Comparison of ENCODE assay signal across 18 cellular contexts in genomic region chr19:50422397-50423278, GRCh38. TPM values are rescaled to one million over a fixed set of nuclear protein-coding genes. Genes with fewer than 3 reads are reported as not detected.
A peak's percentile ranks its signal among the peaks of the same experiment; 100 is the strongest.
DNase-seq lines count a peak whose midpoint lies in the region; ATAC-seq and TF ChIP-seq lines count a peak whose summit lies in the region.
"Had no signal": no experiment of that assay in that cellular context is flagged by ENCODE, and none has a peak within 500 bp of the region (broad histone marks: within the 10 kb centered on the region; RNA-seq: fewer than 3 reads in every experiment).

No MANE protein-coding gene starts in this region.

- H3K4me1 ChIP-seq in DOHH2 (ENCODE audit: control insufficient read depth, low read length) (peaks cover 69% of the 10 kb centered on the region), neuronal stem cell (ENCODE audit: control insufficient read depth in 2 of 2, insufficient read depth in 1 of 2, low read depth in 1 of 2, low read length in 2 of 2) (peaks cover 5 to 6% of the 10 kb centered on the region in 2 donors)
- H3K4me1 ChIP-seq: A549 had no signal

- H3K36me3 Mint-ChIP-seq in IgD-negative memory B cell, result peaks cover 18% of the 10 kb centered on the region
- peaks cover 74% of the 10 kb centered on the region for H3K36me3 Mint-ChIP-seq in activated B cell treated with CpG ODN at 0.5 μM for 24 hours (ENCODE audit: low read depth)
- H3K36me3 Mint-ChIP-seq in endothelial cell (ENCODE audit: low read depth, unreplicated experiment), result peaks cover 8% of the 10 kb centered on the region
- H3K36me3 Mint-ChIP-seq: CD8-positive, alpha-beta T cell had no signal

- WGBS in neuronal stem cell (ENCODE audit: extremely low coverage in 2 of 2, insufficient read length in 2 of 2, insufficient replicate concordance in 1 of 2), 2 donors, result no CpG with 5 or more reads among the region's 18 CpGs

- no peaks in the 10 kb centered on the region for H3K79me1 ChIP-seq in neuronal stem cell (ENCODE audit: low read depth, low read length)

- H3K9ac ChIP-seq in neuronal stem cell (ENCODE audit: low read depth, low read length, poor library complexity), result no peak overlapping the region

- H3K9me2 ChIP-seq in DOHH2 (replicated peaks; ENCODE audit: control insufficient read depth, low read length), result no peaks in the 10 kb centered on the region

- TF ChIP-seq CTCF in DOHH2 (IDR thresholded peaks at IDR 0.05; ENCODE audit: low read depth, low read length, poor library complexity, severe bottlenecking) (no peak), activated B cell treated with CpG ODN at 0.5 μM for 24 hours (IDR thresholded peaks at IDR 0.05) (no peak), endothelial cell (IDR thresholded peaks at IDR 0.05; ENCODE audit: unreplicated experiment) (no peak)

- H3K23ac ChIP-seq in neuronal stem cell (ENCODE audit: low read depth, low read length, poor library complexity), result no peak overlapping the region

- H3F3A ChIP-seq in DOHH2 (ENCODE audit: control insufficient read depth, insufficient read depth), result peaks cover 50% of the 10 kb centered on the region

- H3K27me3 ChIP-seq in DOHH2 (ENCODE audit: control insufficient read depth, low read length) (no peaks in the 10 kb centered on the region), neuronal stem cell (ENCODE audit: control insufficient read depth in 3 of 3, insufficient read depth in 3 of 3, low read depth in 1 of 3, low read length in 3 of 3) (peaks cover 2 to 20% (median 5%) of the 10 kb centered on the region in 3 experiments)

- no peak overlapping the region for H2BK12ac ChIP-seq in neuronal stem cell (ENCODE audit: low read length)

- no peaks in the 10 kb centered on the region for H3K9me3 Mint-ChIP-seq in IgD-negative memory B cell
- no peaks in the 10 kb centered on the region for H3K9me3 Mint-ChIP-seq in activated B cell treated with CpG ODN at 0.5 μM for 24 hours
- no peaks in the 10 kb centered on the region for H3K9me3 Mint-ChIP-seq in endothelial cell (ENCODE audit: unreplicated experiment)
- H3K9me3 Mint-ChIP-seq: CD8-positive, alpha-beta T cell had no signal

- peaks cover 63% of the 10 kb centered on the region for H3K79me2 ChIP-seq in DOHH2 (ENCODE audit: control insufficient read depth, low read length)

- no peak overlapping the region for H2AK5ac ChIP-seq in neuronal stem cell (ENCODE audit: low read depth, low read length)

- H3K36me3 ChIP-seq in DOHH2 (ENCODE audit: control insufficient read depth, low read length) (peaks cover 87% of the 10 kb centered on the region), neuronal stem cell (replicated peaks in 1 of 2; ENCODE audit: control insufficient read depth in 2 of 2, insufficient read depth in 2 of 2, low read length in 2 of 2) (no peaks in the 10 kb centered on the region)
- H3K36me3 ChIP-seq: Peyer's patch had no signal

- H3K9me3 ChIP-seq in DOHH2 (ENCODE audit: control insufficient read depth, insufficient read depth, low read length) (no peaks in the 10 kb centered on the region), neuronal stem cell (replicated peaks in 1 of 2; ENCODE audit: control insufficient read depth in 2 of 2, insufficient read depth in 1 of 2, low read depth in 1 of 2, low read length in 2 of 2) (peaks cover 0 to 2% of the 10 kb centered on the region in 2 donors)
- H3K9me3 ChIP-seq: A549, Peyer's patch had no signal

- intact Hi-C loops in activated B cell treated with CpG ODN at 0.5 μM for 24 hours (cut with micrococcal nuclease), result no loop called here

- H2AFZ ChIP-seq in neuronal stem cell (ENCODE audit: low read length), result no peak overlapping the region

- DNase-seq in activated B cell treated with CpG ODN at 0.5 μM for 24 hours (no peak), neuronal stem cell (ENCODE audit: low spot score) (no peak), endothelial cell (ENCODE audit: low spot score) (no peak)
- no peak for DNase-seq in activated CD4-positive, alpha-beta T cell treated with anti-CD3 and anti-CD28 coated beads, Interleukin-2, amount 50 U/mL, for 4 hours
- DNase-seq: HCEC 1CT, KBM-7, NCI-H1048, NCI-H2107, NCI-H446, NCI-H774, Right ventricle myocardium superior had no signal

- H4K20me1 ChIP-seq in DOHH2 (ENCODE audit: control insufficient read depth, insufficient read depth, low read depth, low read length), result peaks cover 18% of the 10 kb centered on the region; the same call in 1 of the 2 replicates

- peaks cover 17 to 28% (median 20%) of the 10 kb centered on the region in 3 donors for H3K4me1 Mint-ChIP-seq in IgD-negative memory B cell
- peaks cover 71% of the 10 kb centered on the region for H3K4me1 Mint-ChIP-seq in activated B cell treated with CpG ODN at 0.5 μM for 24 hours
- peaks cover 11% of the 10 kb centered on the region for H3K4me1 Mint-ChIP-seq in endothelial cell (ENCODE audit: unreplicated experiment)

- H3K4ac ChIP-seq in neuronal stem cell (ENCODE audit: low read length), result no peak overlapping the region

- POLR2A ChIA-PET in activated B cell treated with CpG ODN at 0.5 μM for 24 hours (lab: Charles Lee), result interaction anchor here (0.6 to 8.4 kb wide), 7 partner anchors 7 to 968 kb away, joined by 3 to 282 read pairs (median 6); partner anchors contain the start of genes C19orf84, MYBPC2 and POLD1

- H3K27ac Mint-ChIP-seq in IgD-negative memory B cell, result peak overlapping the region; percentile 82 to 95 (median 92)
- peak overlapping the region; percentile 97 for H3K27ac Mint-ChIP-seq in activated B cell treated with CpG ODN at 0.5 μM for 24 hours
- no peak overlapping the region for H3K27ac Mint-ChIP-seq in endothelial cell (ENCODE audit: unreplicated experiment)
- H3K27ac Mint-ChIP-seq: CD8-positive, alpha-beta T cell had no signal

- H2BK120ac ChIP-seq in neuronal stem cell (ENCODE audit: low read depth, low read length), result no peak overlapping the region

- H3K4me2 ChIP-seq in DOHH2 (ENCODE audit: low read length) (peak overlapping the region; percentile 97), neuronal stem cell (ENCODE audit: insufficient read depth, low read length, poor library complexity, severe bottlenecking) (no peak overlapping the region)
- H3K4me2 ChIP-seq: A549 had no signal

- H4K91ac ChIP-seq in neuronal stem cell (ENCODE audit: low read depth, low read length, poor library complexity), result no peak overlapping the region

- peak overlapping the region; percentile 99 to 100 (median 100) for H3K4me3 Mint-ChIP-seq in IgD-negative memory B cell
- H3K4me3 Mint-ChIP-seq in activated B cell treated with CpG ODN at 0.5 μM for 24 hours, result peak overlapping the region; percentile 95
- H3K4me3 Mint-ChIP-seq in endothelial cell (ENCODE audit: unreplicated experiment), result no peak overlapping the region
- H3K4me3 Mint-ChIP-seq: CD8-positive, alpha-beta T cell had no signal

- no peak overlapping the region for H2BK5ac ChIP-seq in neuronal stem cell (ENCODE audit: low read length)

- no peak overlapping the region for H3K14ac ChIP-seq in neuronal stem cell (ENCODE audit: low read length)

- CTCF ChIA-PET in activated B cell treated with CpG ODN at 0.5 μM for 24 hours (lab: Charles Lee), result no interaction called here

- no peak overlapping the region for H4K8ac ChIP-seq in neuronal stem cell (ENCODE audit: low read depth, low read length)

- peak overlapping the region; percentile 92 for H3K4me3 ChIP-seq in DOHH2 (ENCODE audit: low read length)
- no peak overlapping the region for H3K4me3 ChIP-seq in neuronal stem cell (ENCODE audit: low read length in 2 of 2)
- H3K4me3 ChIP-seq: A549 had no signal

- no peak overlapping the region for H3K18ac ChIP-seq in neuronal stem cell (ENCODE audit: low read length)

- H3K27me3 Mint-ChIP-seq in IgD-negative memory B cell, result no peaks in the 10 kb centered on the region
- no peaks in the 10 kb centered on the region for H3K27me3 Mint-ChIP-seq in activated B cell treated with CpG ODN at 0.5 μM for 24 hours
- H3K27me3 Mint-ChIP-seq in endothelial cell (ENCODE audit: unreplicated experiment), result peaks cover 20% of the 10 kb centered on the region

- peak overlapping the region; percentile 71 for H2BK15ac ChIP-seq in neuronal stem cell (ENCODE audit: low read length)

- ATAC-seq in activated B cell treated with CpG ODN at 0.5 μM for 24 hours (ENCODE audit: low read depth) (no peak), HG02981 (IDR thresholded peaks at IDR 0.05; ENCODE audit: unreplicated experiment) (no peak)
- ATAC-seq: A549; CD8-positive, alpha-beta T cell had no signal

- H3K27ac ChIP-seq in DOHH2 (ENCODE audit: low read depth, low read length) (peak overlapping the region; percentile 95), neuronal stem cell (replicated peaks; ENCODE audit: low read length) (no peak overlapping the region)
- H3K27ac ChIP-seq: A549 had no signal

RNA-seq across cellular contexts. Expression of gene SPIB, which starts 3.9 kb away (rescaled TPM):
- polyA plus RNA-seq in IgD-negative memory B cell, result 403 TPM
- total RNA-seq in activated B cell treated with CpG ODN at 0.5 μM for 24 hours (280 and 324 TPM in 2 replicates), endothelial cell (ENCODE audit: unreplicated experiment) (not detected)
- polyA plus RNA-seq in neuronal stem cell (2013, experiment 1 of 2), result 0.08 TPM
- 0.17 TPM for polyA plus RNA-seq in neuronal stem cell (2013, experiment 2 of 2)
- total RNA-seq: M059J, Right ventricle myocardium superior had no signal

RNA-seq across cellular contexts. Expression of gene MYBPC2, which starts 10.1 kb away (rescaled TPM):
- 1.3 TPM for polyA plus RNA-seq in IgD-negative memory B cell
- total RNA-seq in activated B cell treated with CpG ODN at 0.5 μM for 24 hours (1.1 and 1.4 TPM in 2 replicates), endothelial cell (ENCODE audit: unreplicated experiment) (0.46 TPM)
- polyA plus RNA-seq in neuronal stem cell (2013, experiment 1 of 2), result 1.0 TPM
- polyA plus RNA-seq in neuronal stem cell (2013, experiment 2 of 2), result 1.2 TPM
- total RNA-seq: M059J, Peyer's patch, Right ventricle myocardium superior had no signal

RNA-seq across cellular contexts. Expression of gene POLD1, which starts 38.5 kb away (rescaled TPM):
- polyA plus RNA-seq in IgD-negative memory B cell, result 32.8 TPM
- total RNA-seq in activated B cell treated with CpG ODN at 0.5 μM for 24 hours (58.8 and 65.5 TPM in 2 replicates), endothelial cell (ENCODE audit: unreplicated experiment) (54.4 TPM)
- 60.2 TPM for polyA plus RNA-seq in neuronal stem cell (2013, experiment 1 of 2)
- 61.7 TPM for polyA plus RNA-seq in neuronal stem cell (2013, experiment 2 of 2)

RNA-seq across cellular contexts. Expression of gene NR1H2, which starts 46.4 kb away (rescaled TPM):
- polyA plus RNA-seq in IgD-negative memory B cell, result 130 TPM
- 66.9 and 79.5 TPM in 2 replicates for total RNA-seq in activated B cell treated with CpG ODN at 0.5 μM for 24 hours
- 15.5 TPM for polyA plus RNA-seq in neuronal stem cell (2013, experiment 1 of 2)
- polyA plus RNA-seq in neuronal stem cell (2013, experiment 2 of 2), result 15.1 TPM
- 21.6 TPM for total RNA-seq in endothelial cell (ENCODE audit: unreplicated experiment)

RNA-seq across cellular contexts. Expression of gene EMC10, which starts 53.7 kb away (rescaled TPM):
- 8.7 TPM for polyA plus RNA-seq in IgD-negative memory B cell
- 70.8 and 72.1 TPM in 2 replicates for total RNA-seq in activated B cell treated with CpG ODN at 0.5 μM for 24 hours
- polyA plus RNA-seq in neuronal stem cell (2013, experiment 1 of 2), result 57.0 TPM
- polyA plus RNA-seq in neuronal stem cell (2013, experiment 2 of 2), result 55.4 TPM
- 0.21 TPM for total RNA-seq in endothelial cell (ENCODE audit: unreplicated experiment)

Comparison
In these comparisons a context has a peak if more than half of its experiments do, and no peak if none do; other contexts are left out.
1. RNA of gene SPIB, which starts 3.9 kb away (total RNA-seq): 280 to 324 TPM in activated B cell treated with CpG ODN at 0.5 μM for 24 hours; not detected in endothelial cell (single experiment); every median in the first group is over 100 times any median in the second.